In the genomic region with DNA sequence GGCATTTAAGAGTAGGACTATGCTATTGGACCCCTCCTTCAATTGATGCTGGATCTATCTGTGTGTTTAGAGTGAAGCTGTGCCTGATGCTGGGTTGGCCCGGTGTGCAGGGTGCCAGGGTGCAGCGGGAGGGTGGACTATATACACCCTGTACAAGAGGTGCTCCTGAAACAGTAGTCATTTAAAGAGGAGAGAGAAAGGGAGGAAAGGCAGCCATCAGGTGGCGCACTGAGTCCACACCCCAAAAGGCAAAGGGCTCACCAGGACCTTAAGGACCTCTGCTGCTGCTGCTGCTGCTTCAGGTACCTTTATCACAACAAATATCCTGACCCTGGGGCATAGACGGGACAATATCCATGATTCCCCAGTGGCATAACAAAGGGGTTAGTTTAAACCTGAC, we compare ENCODE assay signal across 8 cellular contexts. TPM values are rescaled to one million over a fixed set of nuclear protein-coding genes. Genes with fewer than 3 reads are reported as not detected.
DNase-seq lines count a peak whose midpoint lies in the region; ATAC-seq, FAIRE-seq and TF ChIP-seq lines count a peak whose summit lies in the region.

No MANE protein-coding gene starts in this region.

- H3K27me3 ChIP-seq in testis (no peaks in the 10 kb centered on the region), tibial artery (no peaks in the 10 kb centered on the region)

- H3K36me3 ChIP-seq in testis (ENCODE audit: low read depth, missing control alignments) (no peaks in the 10 kb centered on the region), tibial artery (peaks cover 0 to 32% (median 18%) of the 10 kb centered on the region in 3 donors)

- no peak overlapping the region for H3K27ac ChIP-seq in testis
- H3K27ac ChIP-seq in tibial artery, result no peak overlapping the region

- peak; percentile 97 for ATAC-seq in left colon

- DNase-seq in NCI-H82 (lab: John Stamatoyannopoulos, UW), result peak; percentile 60
- no peak for DNase-seq in NCI-H82 treated with DMSO at 0.1 percent for 48 hours (lab: John Stamatoyannopoulos, UW; ENCODE audit: unreplicated experiment)
- peak; percentile 34 for DNase-seq in activated T-cell treated with anti-CD3 and anti-CD28 coated beads for 48 hours (ENCODE audit: low read depth)
- DNase-seq in left colon, result peak; percentile 28 to 71
- DNase-seq in testis, result peak; percentile 44
- no peak for DNase-seq in NCI-H510A treated with DMSO at 0.1 percent for 48 hours (lab: John Stamatoyannopoulos, UW)
- no peak for DNase-seq in frontal cortex (ENCODE audit: low spot score in 2 of 2)
- no peak for DNase-seq in tibial artery

- TF ChIP-seq POLR2A in testis (IDR thresholded peaks at IDR 0.05), result no peak

- H3K4me3 ChIP-seq in testis (no peak overlapping the region), tibial artery (no peak overlapping the region)

- no peak for TF ChIP-seq CTCF in testis (IDR thresholded peaks at IDR 0.05)
- no peak for TF ChIP-seq CTCF in tibial artery (IDR thresholded peaks at IDR 0.05)

- H3K9me3 ChIP-seq in testis, result no peaks in the 10 kb centered on the region
- H3K9me3 ChIP-seq in tibial artery, result peaks cover 3 to 76% (median 8%) of the 10 kb centered on the region in 3 donors

- no peaks in the 10 kb centered on the region for H3K4me1 ChIP-seq in testis
- H3K4me1 ChIP-seq in tibial artery, result no peaks in the 10 kb centered on the region

- intact Hi-C loops in left colon (cut with DNase I, micrococcal nuclease), result no loop called here
- intact Hi-C loops in testis (cut with DNase I; ENCODE audit: low total_unique reads), result no loop called here
- intact Hi-C loops in tibial artery (cut with DNase I; ENCODE audit: low total_unique reads), result no loop called here

- FAIRE-seq in frontal cortex (lab: Jason Lieb, UNC), result no peak

- WGBS in testis, 2 donors, result 55 to 70% methylated on average over 4 of the region's 4 CpGs

RNA-seq across cellular contexts. Expression of gene ZNF136, which starts 39.4 kb away (rescaled TPM):
- 1 to 10 TPM; 5.6 to 6.1 TPM for total RNA-seq in left colon
- total RNA-seq in testis, result 10 to 100 TPM; 14.6 to 18.7 TPM
- 7.9 TPM for polyA plus RNA-seq in testis (ENCODE audit: insufficient read depth, low read depth, low replicate concordance)
- 25.7 TPM for total RNA-seq in frontal cortex

RNA-seq across cellular contexts. Expression of gene ZNF625, which starts 45.7 kb away (rescaled TPM):
- 1 to 10 TPM; 2.8 to 3.0 TPM for total RNA-seq in left colon
- 1 to 10 TPM; 6.5 to 8.2 TPM for total RNA-seq in testis
- 1.4 TPM for polyA plus RNA-seq in testis (ENCODE audit: insufficient read depth, low read depth, low replicate concordance)
- 29.3 TPM for total RNA-seq in frontal cortex

Comparison
In these comparisons a context has a peak if more than half of its experiments do, and no peak if none do; other contexts are left out.
1. DNase-seq: peak in NCI-H82 (single experiment), activated T-cell treated with anti-CD3 and anti-CD28 coated beads for 48 hours (single experiment), left colon (2 of 2) and testis (single experiment); none in NCI-H82 treated with DMSO at 0.1 percent for 48 hours (single experiment), NCI-H510A treated with DMSO at 0.1 percent for 48 hours (single experiment), frontal cortex (0 of 2) and tibial artery (0 of 2).